In genomic region chr1:205933672-205934618, GRCh38 we compare ENCODE assay signal across 10 cellular contexts.
A peak's percentile ranks its signal among the peaks of the same experiment; 100 is the strongest.
DNase-seq lines count a peak whose midpoint lies in the region; TF ChIP-seq lines count a peak whose summit lies in the region.
"Had no signal": no experiment of that assay in that cellular context is flagged by ENCODE, and none has a peak within 500 bp of the region (broad histone marks: within the 10 kb centered on the region; RNA-seq: fewer than 3 reads in every experiment).

No MANE protein-coding gene starts in this region.

- H3K36me3 ChIP-seq in HEK293 (ENCODE audit: control insufficient read depth in 2 of 2, insufficient read depth in 1 of 2, low read length in 2 of 2): no peaks in the 10 kb centered on the region

- no peaks in the 10 kb centered on the region for H3K4me1 ChIP-seq in HEK293 (ENCODE audit: control insufficient read depth, insufficient read depth, low read length)
- H3K4me1 ChIP-seq: testis had no signal

- TF ChIP-seq CTCF in HEK293 (tag by site-specific recombination; IDR thresholded peaks at IDR 0.05): no peak

- peak; percentile 63 for DNase-seq in UCSD-AML1 (lab: John Stamatoyannopoulos, UW; ENCODE audit: unreplicated experiment)
- DNase-seq in hepatic stellate cell (ENCODE audit: low spot score): peak; percentile 57
- DNase-seq in substantia nigra (lab: John Stamatoyannopoulos, UW): peak in 31 of 49 donors; percentile 16 to 79 (median 48)
- no peak for DNase-seq in cortex of kidney (lab: John Stamatoyannopoulos, UW)
- DNase-seq in activated T-cell treated with anti-CD3 and anti-CD28 coated beads, Interleukin-2, amount 50 U/mL, for 24 hours: no peak
- DNase-seq in dedifferentiated amniotic fluid mesenchymal stem cell (ENCODE audit: extremely low spot score): no peak
- DNase-seq: effector CD4-positive, alpha-beta T cell; testis had no signal

- H3K4me3 Mint-ChIP-seq in activated T-cell treated with anti-CD3 and anti-CD28 coated beads, Interleukin-2, amount 50 U/mL, for 24 hours: no peak overlapping the region

- no peak overlapping the region for H3K4me3 ChIP-seq in HEK293 (ENCODE audit: low read depth, low read length)
- H3K4me3 ChIP-seq: testis had no signal

- no peak overlapping the region for H3K27ac Mint-ChIP-seq in activated T-cell treated with anti-CD3 and anti-CD28 coated beads, Interleukin-2, amount 50 U/mL, for 24 hours

- no peaks in the 10 kb centered on the region for H3K36me3 Mint-ChIP-seq in activated T-cell treated with anti-CD3 and anti-CD28 coated beads, Interleukin-2, amount 50 U/mL, for 24 hours (ENCODE audit: low read depth)

- CTCF ChIA-PET in HEK293 (lab: Yijun Ruan, JAX): interaction anchor here (0.5 to 3.2 kb wide), 3 partner anchors 14 to 50 kb away, joined by 3 to 15 read pairs (median 3); no protein-coding TSS in a partner anchor

- POLR2A ChIA-PET in HEK293 (lab: Yijun Ruan, JAX): interaction anchor here (1.0 kb wide), 1 partner anchor 184 kb away, joined by 3 read pairs; no protein-coding TSS in a partner anchor

- no peaks in the 10 kb centered on the region for H3K4me1 Mint-ChIP-seq in activated T-cell treated with anti-CD3 and anti-CD28 coated beads, Interleukin-2, amount 50 U/mL, for 24 hours (ENCODE audit: low read depth)

- H3K27ac ChIP-seq in HEK293 (ENCODE audit: extremely low read depth, low read depth, low read length) (no peak overlapping the region), substantia nigra (ENCODE audit: low read depth, low read length, poor library complexity, severe bottlenecking) (peak overlapping the region; percentile 100)
- H3K27ac ChIP-seq: testis, VCaP had no signal

- H3K27me3 Mint-ChIP-seq in activated T-cell treated with anti-CD3 and anti-CD28 coated beads, Interleukin-2, amount 50 U/mL, for 24 hours: peaks cover 24% of the 10 kb centered on the region

- H3K9me3 ChIP-seq in HEK293 (ENCODE audit: control insufficient read depth, insufficient read depth, low read depth, low read length): no peaks in the 10 kb centered on the region
- H3K9me3 ChIP-seq: testis had no signal

- no peaks in the 10 kb centered on the region for H3K9me3 Mint-ChIP-seq in activated T-cell treated with anti-CD3 and anti-CD28 coated beads, Interleukin-2, amount 50 U/mL, for 24 hours

TF ChIP-seq in HEK293, 187 proteins besides CTCF, POLR2A, EP300 and RAD21:
- TF ChIP-seq ZNF114 (tag by site-specific recombination; IDR thresholded peaks at IDR 0.05) (no peak), ZNF449 (tag by site-specific recombination; IDR thresholded peaks at IDR 0.05) (peak; percentile 99)

Comparison
In these comparisons a context has a peak if more than half of its experiments do, and no peak if none do; other contexts are left out.
1. DNase-seq: peak in UCSD-AML1 (single experiment), hepatic stellate cell (single experiment) and substantia nigra (31 of 49); none in cortex of kidney (single experiment), activated T-cell treated with anti-CD3 and anti-CD28 coated beads, Interleukin-2, amount 50 U/mL, for 24 hours (single experiment) and dedifferentiated amniotic fluid mesenchymal stem cell (single experiment).